10 cellular contexts compared by ENCODE assay signal in genomic region chrX:7574325-7574724, GRCh38.
DNase-seq lines count a peak whose midpoint lies in the region; ATAC-seq and TF ChIP-seq lines count a peak whose summit lies in the region.
"Had no signal": no experiment of that assay in that cellular context is flagged by ENCODE, and none has a peak within 500 bp of the region (broad histone marks: within the 10 kb centered on the region; RNA-seq: fewer than 3 reads in every experiment).

No MANE protein-coding gene starts in this region.

- DNase-seq in GM23338 (ENCODE audit: low spot score) (peak; percentile 52), OCI-LY7 (ENCODE audit: low spot score) (peak; percentile 10), epithelial cell of prostate (ENCODE audit: low read depth, low spot score) (peak; percentile 29), nephron progenitor cell (peak; percentile 53), NCI-H69 (lab: John Stamatoyannopoulos, UW) (no peak), midbrain (lab: John Stamatoyannopoulos, UW) (no peak), anterior cingulate cortex (lab: John Stamatoyannopoulos, UW) (no peak)
- DNase-seq: CD8-positive, alpha-beta T cell; sigmoid colon had no signal

- H3K27ac ChIP-seq in GM23338 (ENCODE audit: low read depth) (no peak overlapping the region), OCI-LY7 (ENCODE audit: low read depth, low read length, poor library complexity, severe bottlenecking) (no peak overlapping the region), epithelial cell of prostate (no peak overlapping the region)
- H3K27ac ChIP-seq: sigmoid colon had no signal

- no peaks in the 10 kb centered on the region for H3K36me3 Mint-ChIP-seq in GM23338 (ENCODE audit: low read depth)
- H3K36me3 Mint-ChIP-seq in nephron progenitor cell (ENCODE audit: low read depth): no peaks in the 10 kb centered on the region
- H3K36me3 Mint-ChIP-seq: CD8-positive, alpha-beta T cell had no signal

- H3F3A ChIP-seq in GM23338 (replicated peaks; ENCODE audit: low read depth): no peaks in the 10 kb centered on the region

- H2AFZ ChIP-seq in GM23338 (no peak overlapping the region), OCI-LY7 (ENCODE audit: low read length) (no peak overlapping the region)

- no peaks in the 10 kb centered on the region for H3K27me3 Mint-ChIP-seq in GM23338 (ENCODE audit: insufficient read depth, low read depth, poor library complexity)
- peaks cover 18% of the 10 kb centered on the region for H3K27me3 Mint-ChIP-seq in nephron progenitor cell (ENCODE audit: low read depth, poor library complexity)

- H3K4me3 Mint-ChIP-seq in GM23338 (no peak overlapping the region), nephron progenitor cell (no peak overlapping the region)
- H3K4me3 Mint-ChIP-seq: CD8-positive, alpha-beta T cell had no signal

- H3K79me2 ChIP-seq in GM23338 (replicated peaks; ENCODE audit: insufficient read depth): no peaks in the 10 kb centered on the region
- H3K79me2 ChIP-seq in OCI-LY7 (ENCODE audit: insufficient read depth, low read depth, low read length): no peaks in the 10 kb centered on the region

- no peaks in the 10 kb centered on the region for H3K4me1 Mint-ChIP-seq in GM23338
- H3K4me1 Mint-ChIP-seq in nephron progenitor cell: peaks cover 5% of the 10 kb centered on the region

- H4K20me1 ChIP-seq in GM23338 (replicated peaks; ENCODE audit: insufficient read depth) (no peaks in the 10 kb centered on the region), OCI-LY7 (ENCODE audit: insufficient read depth, low read length) (no peaks in the 10 kb centered on the region)

- H3K9me2 ChIP-seq in GM23338 (ENCODE audit: insufficient read depth): no peaks in the 10 kb centered on the region
- H3K9me2 ChIP-seq in OCI-LY7 (ENCODE audit: insufficient read depth, low read length): no peaks in the 10 kb centered on the region

- no peak for TF ChIP-seq CTCF in GM23338 (conservative IDR thresholded peaks at IDR 0.05; ENCODE audit: low read depth in 2 of 2)
- no peak for TF ChIP-seq CTCF in OCI-LY7 (conservative IDR thresholded peaks at IDR 0.05; ENCODE audit: low read length)
- no peak for TF ChIP-seq CTCF in nephron progenitor cell (IDR thresholded peaks at IDR 0.05)

- H3K4me2 ChIP-seq in GM23338: no peak overlapping the region
- H3K4me2 ChIP-seq in OCI-LY7 (ENCODE audit: low read length): no peak overlapping the region

- BruUV-seq in OCI-LY7 (replicated peaks; lab: Mats Ljungman, UMichigan): no TSS peak

- no peak overlapping the region for H3K27ac Mint-ChIP-seq in GM23338
- H3K27ac Mint-ChIP-seq in nephron progenitor cell: no peak overlapping the region
- H3K27ac Mint-ChIP-seq: CD8-positive, alpha-beta T cell had no signal

- no peaks in the 10 kb centered on the region for H3K9me3 ChIP-seq in OCI-LY7 (ENCODE audit: low read length)
- H3K9me3 ChIP-seq: sigmoid colon had no signal

- H3K36me3 ChIP-seq in GM23338 (ENCODE audit: insufficient read depth) (no peaks in the 10 kb centered on the region), OCI-LY7 (ENCODE audit: insufficient read depth, low read length) (no peaks in the 10 kb centered on the region)
- H3K36me3 ChIP-seq: sigmoid colon had no signal

- no peaks in the 10 kb centered on the region for H3K4me1 ChIP-seq in GM23338 (ENCODE audit: insufficient read depth)
- H3K4me1 ChIP-seq in OCI-LY7 (ENCODE audit: insufficient read depth, low read length, poor library complexity, severe bottlenecking): no peaks in the 10 kb centered on the region
- H3K4me1 ChIP-seq: sigmoid colon had no signal

- H3K9me3 Mint-ChIP-seq in GM23338: no peaks in the 10 kb centered on the region
- H3K9me3 Mint-ChIP-seq in nephron progenitor cell: no peaks in the 10 kb centered on the region
- H3K9me3 Mint-ChIP-seq: CD8-positive, alpha-beta T cell had no signal

- POLR2A ChIA-PET in OCI-LY7 (lab: Charles Lee): no interaction called here

- ATAC-seq in GM23338 (peak; percentile 52), GM21723 (IDR thresholded peaks at IDR 0.05; ENCODE audit: unreplicated experiment) (no peak)
- ATAC-seq: CD8-positive, alpha-beta T cell had no signal

- H3K27me3 ChIP-seq in GM23338 (ENCODE audit: insufficient read depth): no peaks in the 10 kb centered on the region
- H3K27me3 ChIP-seq: sigmoid colon had no signal

- intact Hi-C loops in OCI-LY7 (cut with micrococcal nuclease; ENCODE audit: unreplicated experiment): no loop called here

- CTCF ChIA-PET in OCI-LY7 (lab: Charles Lee; ENCODE audit: unreplicated experiment): no interaction called here

- no peak overlapping the region for H3K4me3 ChIP-seq in GM23338
- H3K4me3 ChIP-seq in OCI-LY7 (ENCODE audit: low read depth, low read length, poor library complexity, severe bottlenecking): no peak overlapping the region
- H3K4me3 ChIP-seq: sigmoid colon had no signal

TF ChIP-seq in GM23338, 12 proteins besides CTCF, POLR2A, EP300 and RAD21 (continues in another document):
- no peak for TF ChIP-seq ZNF462 (CRISPR knock-in tag; IDR thresholded peaks at IDR 0.05)
- no peak for TF ChIP-seq EZH2phosphoT487 (IDR thresholded peaks at IDR 0.05; ENCODE audit: unreplicated experiment)
- no peak for TF ChIP-seq EZH2 (IDR thresholded peaks at IDR 0.05; ENCODE audit: low read depth, unreplicated experiment)
- no peak for TF ChIP-seq POLR2AphosphoS5 (IDR thresholded peaks at IDR 0.05; ENCODE audit: low read depth)

Comparison
In these comparisons a context has a peak if more than half of its experiments do, and no peak if none do; other contexts are left out.
1. DNase-seq: peak in GM23338 (single experiment), OCI-LY7 (single experiment), epithelial cell of prostate (single experiment) and nephron progenitor cell (single experiment); none in NCI-H69 (single experiment), midbrain (single experiment) and anterior cingulate cortex (0 of 58).